26 cellular contexts compared by ENCODE assay signal in genomic region chr1:72757843-72758242, GRCh38.
"Had no signal": no experiment of that assay in that cellular context is flagged by ENCODE, and none has a peak within 500 bp of the region (broad histone marks: within the 10 kb centered on the region; RNA-seq: fewer than 3 reads in every experiment).

No MANE protein-coding gene starts in this region.

- FAIRE-seq: urothelium cell line had no signal

- H3K27me3 ChIP-seq: stomach, suprapubic skin, testis, thyroid gland, tibial artery, tibial nerve, transverse colon, upper lobe of right lung, uterus, vagina had no signal

- H3K4me1 ChIP-seq: stomach, suprapubic skin, testis, thyroid gland, tibial artery, tibial nerve, transverse colon, upper lobe of right lung, uterus, vagina had no signal

- DNase-seq: stimulated activated CD4-positive, alpha-beta T cell treated with anti-CD3 and anti-CD28 coated beads, Interleukin-2, amount 100 ng/mL, for 48 hours; stimulated activated CD4-positive, alpha-beta T cell treated with anti-CD3 and anti-CD28 coated beads, Interleukin-4, amount 100 ng/mL, for 1 hour; stimulated activated CD4-positive, alpha-beta T cell treated with anti-CD3 and anti-CD28 coated beads, Interleukin-4, amount 100 ng/mL, for 24 hours; stimulated activated CD4-positive, alpha-beta T cell treated with anti-CD3 and anti-CD28 coated beads, Interleukin-4, amount 100 ng/mL, for 4 hours; stimulated activated CD8-positive, alpha-beta memory T cell treated with anti-CD3 and anti-CD28 coated beads, Interleukin-4, amount 100 ng/mL, for 48 hours; stimulated activated naive B cell treated with anti-CD40 and anti-IgM and Interleukin-4, amounts not matched to agents 10 μg/mL and 1 μg/mL and 100 μg/mL, for 72 hours; stimulated activated naive CD4-positive, alpha-beta T cell; stimulated activated naive CD4-positive, alpha-beta T cell treated with Interleukin-2 at 50 U/mL for 16 hours; stimulated activated naive CD8-positive, alpha-beta T cell treated with anti-CD3 and anti-CD28 coated beads, Interleukin-15, amount 100 ng/mL, for 72 hours; stimulated activated naive CD8-positive, alpha-beta T cell treated with anti-CD3 and anti-CD28 coated beads, Interleukin-15, Interleukin-2, amounts not matched to agents 100 U/mL and 50 U/mL, for 24 hours; stomach; substantia nigra; testis; thyroid gland; tibial artery; transverse colon; trophoblast cell; upper lobe of right lung; uterus had no signal

- H3K9me3 ChIP-seq: suprapubic skin, testis, thoracic aorta, thyroid gland, tibial artery, tibial nerve, transverse colon, upper lobe of right lung, uterus, vagina had no signal

- H3K36me3 ChIP-seq: stomach, suprapubic skin, thoracic aorta, thyroid gland, tibial artery, tibial nerve, transverse colon, upper lobe of right lung, uterus, vagina had no signal

- H3K4me3 ChIP-seq: stomach, suprapubic skin, testis, thoracic aorta, thyroid gland, tibial artery, tibial nerve, transverse colon, upper lobe of right lung, uterus, vagina had no signal

- H3K27ac ChIP-seq: stomach, suprapubic skin, testis, thoracic aorta, thyroid gland, tibial artery, tibial nerve, transverse colon, upper lobe of right lung, uterus, vagina had no signal

- ATAC-seq: stimulated activated effector memory CD8-positive, alpha-beta T cell treated with anti-CD3 and anti-CD28 coated beads, Interleukin-12 subunit alpha, Interleukin-12 subunit beta, amount 100 ng/mL, for 72 hours; stimulated activated memory B cell treated with anti-CD40 and anti-IgM and Interleukin-4, amounts not matched to agents 10 μg/mL and 1 μg/mL and 100 μg/mL, for 72 hours; stimulated activated naive B cell treated with anti-CD40 and anti-IgM and Interleukin-4, amounts not matched to agents 10 μg/mL and 1 μg/mL and 100 μg/mL, for 72 hours; stimulated activated naive CD8-positive, alpha-beta T cell treated with anti-CD3 and anti-CD28 coated beads, Interleukin-15, amount 100 ng/mL, for 72 hours; stimulated activated naive CD8-positive, alpha-beta T cell treated with anti-CD3 and anti-CD28 coated beads, Interleukin-15, Interleukin-2, amounts not matched to agents 100 U/mL and 50 U/mL, for 24 hours; upper lobe of right lung had no signal
